In genomic region chr10:132307823-132308587, GRCh38 we compare ENCODE assay signal across 8 cellular contexts. TPM values are rescaled to one million over a fixed set of nuclear protein-coding genes. Genes with fewer than 3 reads are reported as not detected.
DNase-seq lines count a peak whose midpoint lies in the region; ATAC-seq and TF ChIP-seq lines count a peak whose summit lies in the region.

TSS of gene STK32C (minus strand) at chr10:132307950. CDS start at chr10:132307833, 117 bp downstream.

- H3K27me3 ChIP-seq in CD4-positive, alpha-beta T cell (ENCODE audit: control insufficient read depth, insufficient read depth, low read length) = no peaks in the 10 kb centered on the region
- peaks cover 51% of the 10 kb centered on the region for H3K27me3 ChIP-seq in NT2/D1 (ENCODE audit: insufficient read depth, insufficient read length)
- peaks cover 0 to 6% of the 10 kb centered on the region in 2 donors for H3K27me3 ChIP-seq in muscle layer of colon (ENCODE audit: control insufficient read depth in 1 of 2, insufficient read depth in 2 of 2, low read length in 2 of 2)

- H3K36me3 Mint-ChIP-seq in CD4-positive, alpha-beta T cell (ENCODE audit: low read depth) = no peaks in the 10 kb centered on the region

- H3K27me3 Mint-ChIP-seq in CD4-positive, alpha-beta T cell = no peaks in the 10 kb centered on the region

- H3K4me3 Mint-ChIP-seq in CD4-positive, alpha-beta T cell = peak within 1 kb of the TSS; percentile 93

- POLR2A ChIA-PET in CD4-positive, alpha-beta T cell (lab: Charles Lee) = interaction anchor here (0.6 kb wide), 1 partner anchor 23 kb away, joined by 3 read pairs; no protein-coding TSS in a partner anchor

- no peak for TF ChIP-seq POLR2A in erythroblast (IDR thresholded peaks at IDR 0.05; ENCODE audit: low read length)

- CTCF ChIA-PET in CD4-positive, alpha-beta T cell (lab: Charles Lee) = no interaction called here

- no peak for TF ChIP-seq CTCF in CD4-positive, alpha-beta T cell (IDR thresholded peaks at IDR 0.05)

- H3K9me3 Mint-ChIP-seq in CD4-positive, alpha-beta T cell = no peaks in the 10 kb centered on the region

- intact Hi-C loops in CD4-positive, alpha-beta T cell (cut with DNase I, micrococcal nuclease) = loop anchor here (1.0 to 10.0 kb wide), 9 partner anchors 23 to 1069 kb away; partner anchors contain the start of genes DPYSL4 (in 1 of the 2), INPP5A (in 1 of the 2), LRRC27 (in 1 of the 2) and PAOX (in 1 of the 2)

- no peaks in the 10 kb centered on the region for H3K9me3 ChIP-seq in CD4-positive, alpha-beta T cell (ENCODE audit: control insufficient read depth, low read length)
- H3K9me3 ChIP-seq in NT2/D1 (ENCODE audit: insufficient read depth, low read length) (peaks cover 11% of the 10 kb centered on the region; the same call in 1 of the 2 replicates), muscle layer of colon (ENCODE audit: low read length) (no peaks in the 10 kb centered on the region)

- no peak within 1 kb of the TSS for H3K27ac ChIP-seq in CD4-positive, alpha-beta T cell (ENCODE audit: low read depth, low read length)
- H3K27ac ChIP-seq in muscle layer of colon (ENCODE audit: low read depth, low read length) = peak within 1 kb of the TSS; percentile 52

- peak; percentile 86 to 94 (median 89) for DNase-seq in CD4-positive, alpha-beta T cell
- DNase-seq in NT2/D1 (ENCODE audit: low read depth, low spot score) = peak; percentile 56
- DNase-seq in activated T-cell treated with anti-CD3 and anti-CD28 coated beads for 48 hours (ENCODE audit: low read depth) = peak; percentile 89
- DNase-seq in erythroblast (lab: John Stamatoyannopoulos, UW) = peak; percentile 91 to 96
- DNase-seq in stimulated activated CD8-positive, alpha-beta memory T cell treated with anti-CD3 and anti-CD28 coated beads, Interleukin-4, amount 100 ng/mL, for 24 hours (ENCODE audit: low read depth) = peak; percentile 80

- no peaks in the 10 kb centered on the region for H3K36me3 ChIP-seq in NT2/D1 (ENCODE audit: insufficient read depth, insufficient read length, low read length)
- no peaks in the 10 kb centered on the region for H3K36me3 ChIP-seq in muscle layer of colon (ENCODE audit: insufficient read depth, low read length)

- peak; percentile 85 for ATAC-seq in CD4-positive, alpha-beta T cell (ENCODE audit: poor library complexity)
- ATAC-seq in GM19351 (IDR thresholded peaks at IDR 0.05; ENCODE audit: unreplicated experiment) = peak; percentile 75
- ATAC-seq in HG03457 (IDR thresholded peaks at IDR 0.05; ENCODE audit: unreplicated experiment) = peak; percentile 48

- H3K4me1 Mint-ChIP-seq in CD4-positive, alpha-beta T cell (ENCODE audit: low read depth) = peaks cover 13% of the 10 kb centered on the region

- H3K4me1 ChIP-seq in NT2/D1 (ENCODE audit: insufficient read depth, insufficient read length) (peaks cover 4% of the 10 kb centered on the region), muscle layer of colon (ENCODE audit: insufficient read depth, low read length) (peaks cover 4% of the 10 kb centered on the region)

- peak within 1 kb of the TSS; percentile 55 for H3K4me3 ChIP-seq in NT2/D1 (ENCODE audit: insufficient read length, low read depth)
- peak within 1 kb of the TSS; percentile 52 to 77 for H3K4me3 ChIP-seq in muscle layer of colon (ENCODE audit: low read depth in 1 of 2, low read length in 2 of 2)

- peak within 1 kb of the TSS; percentile 61 for H3K27ac Mint-ChIP-seq in CD4-positive, alpha-beta T cell

- peak within 1 kb of the TSS; percentile 74 for H3K9ac ChIP-seq in NT2/D1 (ENCODE audit: insufficient read length, low read depth)
- no peak within 1 kb of the TSS for H3K9ac ChIP-seq in muscle layer of colon (ENCODE audit: low read length)

RNA-seq across cellular contexts. Expression of gene STK32C, which starts in this region (rescaled TPM):
- total RNA-seq in CD4-positive, alpha-beta T cell = 1 to 10 TPM; 4.9 to 5.2 TPM
